Comparison of ENCODE assay signal across 11 cellular contexts in the genomic region with DNA sequence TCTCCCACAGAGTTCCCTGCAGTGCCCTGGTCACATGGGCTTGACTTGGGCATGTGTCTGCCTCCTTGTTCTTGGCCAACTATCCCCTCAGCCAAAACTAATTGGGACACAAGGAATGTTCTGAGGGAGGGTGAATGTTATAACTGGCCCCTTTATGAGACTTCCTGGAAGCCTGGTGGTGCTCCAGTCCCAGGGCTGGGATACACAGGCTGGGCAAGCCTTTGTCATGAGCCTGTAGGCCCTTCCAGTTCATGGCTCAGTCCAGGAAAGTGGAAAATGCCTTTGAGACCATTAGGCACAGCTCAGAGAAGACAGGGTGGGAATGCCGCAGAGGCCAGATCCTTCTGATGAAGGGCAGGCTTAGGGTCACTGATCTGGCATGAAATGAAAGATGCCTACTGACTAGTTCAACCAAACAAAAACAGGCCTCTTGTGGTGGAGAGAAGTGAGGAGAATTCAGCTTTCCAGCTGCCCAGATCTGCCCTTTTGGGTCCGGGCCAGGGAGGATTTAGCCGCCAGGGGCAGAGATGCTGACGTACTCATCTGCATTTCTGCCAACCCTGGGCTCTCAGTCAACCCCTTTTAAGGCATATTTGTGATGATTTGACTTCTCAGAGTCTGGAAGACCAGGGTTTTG.
DNase-seq lines count a peak whose midpoint lies in the region; ATAC-seq and TF ChIP-seq lines count a peak whose summit lies in the region.
"Had no signal": no experiment of that assay in that cellular context is flagged by ENCODE, and none has a peak within 500 bp of the region (broad histone marks: within the 10 kb centered on the region; RNA-seq: fewer than 3 reads in every experiment).

No MANE protein-coding gene starts in this region.

- peaks cover 8% of the 10 kb centered on the region for H3K4me1 Mint-ChIP-seq in brain
- no peaks in the 10 kb centered on the region for H3K4me1 Mint-ChIP-seq in naive thymus-derived CD4-positive, alpha-beta T cell

- H3K27ac Mint-ChIP-seq in brain, result peak overlapping the region in 4 of 5 experiments; percentile 19 to 92 (median 79)
- no peak overlapping the region for H3K27ac Mint-ChIP-seq in naive thymus-derived CD4-positive, alpha-beta T cell

- peaks cover 23% of the 10 kb centered on the region for H3K27me3 Mint-ChIP-seq in brain
- H3K27me3 Mint-ChIP-seq in naive thymus-derived CD4-positive, alpha-beta T cell, result peaks cover 0 to 6% (median 0%) of the 10 kb centered on the region in 5 donors

- ATAC-seq in left cardiac atrium (peak; percentile 92), sciatic nerve (peak; percentile 96), GM21717 (IDR thresholded peaks at IDR 0.05; ENCODE audit: unreplicated experiment) (no peak), HG03342 (IDR thresholded peaks at IDR 0.05; ENCODE audit: unreplicated experiment) (no peak)
- no peak for ATAC-seq in naive thymus-derived CD4-positive, alpha-beta T cell
- ATAC-seq: stimulated activated naive CD8-positive, alpha-beta T cell treated with anti-CD3 and anti-CD28 coated beads, Interleukin-15, Interleukin-2, amounts not matched to agents 100 U/mL and 50 U/mL, for 24 hours had no signal

- H3K4me3 Mint-ChIP-seq in brain, result no peak overlapping the region
- H3K4me3 Mint-ChIP-seq in naive thymus-derived CD4-positive, alpha-beta T cell, result no peak overlapping the region

- H3K9me3 ChIP-seq in naive thymus-derived CD4-positive, alpha-beta T cell (ENCODE audit: control insufficient read depth in 2 of 3, low read length in 3 of 3), result no peaks in the 10 kb centered on the region

- no peaks in the 10 kb centered on the region for H3K27me3 ChIP-seq in naive thymus-derived CD4-positive, alpha-beta T cell (ENCODE audit: control insufficient read depth in 2 of 2, insufficient read depth in 2 of 2, low read length in 2 of 2)

- DNase-seq in GM03348 (ENCODE audit: low spot score) (peak; percentile 32), left cardiac atrium (peak; percentile 69), sciatic nerve (ENCODE audit: low spot score) (peak; percentile 86), GM20000 (ENCODE audit: low spot score) (no peak)
- DNase-seq in naive thymus-derived CD4-positive, alpha-beta T cell, result no peak
- DNase-seq: NCI-H1105; stimulated activated naive CD8-positive, alpha-beta T cell treated with anti-CD3 and anti-CD28 coated beads, Interleukin-15, Interleukin-2, amounts not matched to agents 100 U/mL and 50 U/mL, for 24 hours had no signal

- H3K27ac ChIP-seq in naive thymus-derived CD4-positive, alpha-beta T cell (ENCODE audit: low read depth, low read length), result no peak overlapping the region
- H3K27ac ChIP-seq: SK-N-MC had no signal

- no peaks in the 10 kb centered on the region for H3K36me3 ChIP-seq in naive thymus-derived CD4-positive, alpha-beta T cell (ENCODE audit: control insufficient read depth in 2 of 3, insufficient read depth in 3 of 3, low read length in 3 of 3)

- no peak overlapping the region for H3K4me3 ChIP-seq in naive thymus-derived CD4-positive, alpha-beta T cell (ENCODE audit: low read length)
- H3K4me3 ChIP-seq: SK-N-MC had no signal

- intact Hi-C loops in left cardiac atrium (cut with DNase I) (no loop called here), sciatic nerve (cut with DNase I) (no loop called here)
- intact Hi-C loops in naive thymus-derived CD4-positive, alpha-beta T cell (cut with micrococcal nuclease), result no loop called here

- CTCF ChIA-PET in naive thymus-derived CD4-positive, alpha-beta T cell (lab: Charles Lee), result no interaction called here

- no peaks in the 10 kb centered on the region for H3K36me3 Mint-ChIP-seq in brain
- H3K36me3 Mint-ChIP-seq in naive thymus-derived CD4-positive, alpha-beta T cell, result no peaks in the 10 kb centered on the region

- H3K9me3 Mint-ChIP-seq in brain, result no peaks in the 10 kb centered on the region
- peaks cover 0 to 7% (median 3%) of the 10 kb centered on the region in 11 donors for H3K9me3 Mint-ChIP-seq in naive thymus-derived CD4-positive, alpha-beta T cell

- TF ChIP-seq CTCF in brain (conservative IDR thresholded peaks at IDR 0.05) (no peak), GM20000 (IDR thresholded peaks at IDR 0.05; ENCODE audit: extremely low read depth, missing control alignments) (no peak)

- H3K4me1 ChIP-seq in naive thymus-derived CD4-positive, alpha-beta T cell (ENCODE audit: control insufficient read depth in 2 of 2, insufficient read depth in 2 of 2, low read length in 2 of 2), result no peaks in the 10 kb centered on the region

- POLR2A ChIA-PET in naive thymus-derived CD4-positive, alpha-beta T cell (lab: Charles Lee), result no interaction called here

Comparison
In these comparisons a context has a peak if more than half of its experiments do, and no peak if none do; other contexts are left out.
1. DNase-seq: peak in GM03348 (single experiment), left cardiac atrium (single experiment) and sciatic nerve (single experiment); none in naive thymus-derived CD4-positive, alpha-beta T cell (0 of 9) and GM20000 (single experiment).
2. H3K27ac Mint-ChIP-seq: peak in brain (4 of 5); none in naive thymus-derived CD4-positive, alpha-beta T cell (0 of 9).
3. ATAC-seq: peak in left cardiac atrium (2 of 2) and sciatic nerve (single experiment); none in naive thymus-derived CD4-positive, alpha-beta T cell (single experiment), GM21717 (single experiment) and HG03342 (single experiment).